Comparison of ENCODE assay signal across 13 cellular contexts in the genomic region with DNA sequence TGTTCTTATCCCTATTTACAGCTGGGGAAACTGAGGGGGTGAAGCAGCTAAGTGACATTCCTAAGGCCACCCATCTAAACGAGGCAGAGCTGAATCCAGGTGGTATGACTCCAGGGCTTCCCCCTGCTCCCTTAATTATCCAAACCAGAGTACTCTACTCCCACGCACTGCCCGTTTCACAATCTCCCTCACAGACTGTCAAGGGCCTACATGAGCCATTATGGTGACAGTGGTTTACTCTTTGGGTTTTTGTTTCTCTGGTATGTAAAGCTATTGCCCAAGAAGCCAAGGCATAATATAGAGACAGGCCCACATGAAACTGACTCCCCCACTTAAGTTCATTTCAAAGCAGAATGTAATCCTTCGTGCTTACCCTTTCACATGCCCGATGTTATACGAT.
"Had no signal": no experiment of that assay in that cellular context is flagged by ENCODE, and none has a peak within 500 bp of the region (broad histone marks: within the 10 kb centered on the region; RNA-seq: fewer than 3 reads in every experiment).

No MANE protein-coding gene starts in this region.

- H3K4me2 ChIP-seq: hepatocyte had no signal

- H3K27me3 ChIP-seq: brain microvascular endothelial cell, hepatocyte, sigmoid colon, upper lobe of left lung had no signal

- H2AFZ ChIP-seq: hepatocyte had no signal

- H3K36me3 ChIP-seq: brain microvascular endothelial cell, sigmoid colon, upper lobe of left lung had no signal

- H3K27ac ChIP-seq: brain microvascular endothelial cell, hepatocyte, sigmoid colon, upper lobe of left lung had no signal

- H3K4me3 ChIP-seq: hepatocyte, sigmoid colon, upper lobe of left lung had no signal

- ATAC-seq: activated CD8-positive, alpha-beta memory T cell treated with anti-CD3 and anti-CD28 coated beads, Interleukin-2, amount 10 ng/mL, durations not matched to agents 7 days and 5 days; activated naive CD4-positive, alpha-beta T cell treated with anti-CD3 and anti-CD28 coated beads, Interleukin-2, amount 50 U/mL, for 72 hours; activated T-cell treated with anti-CD3 and anti-CD28 coated beads, Interleukin-2, amount 50 U/mL, for 4 hours had no signal

- H3K9me3 ChIP-seq: sigmoid colon, upper lobe of left lung had no signal

- DNase-seq: activated CD4-positive, alpha-beta T cell treated with anti-CD3 and anti-CD28 coated beads for 1 hour; activated CD4-positive, alpha-beta T cell treated with anti-CD3 and anti-CD28 coated beads, Interleukin-2, amount 50 U/mL, for 48 hours; activated CD8-positive, alpha-beta memory T cell treated with anti-CD3 and anti-CD28 coated beads, Interleukin-2, amount 10 ng/mL, durations not matched to agents 7 days and 5 days; activated effector memory CD4-positive, alpha-beta T cell treated with anti-CD3 and anti-CD28 coated beads, Interleukin-2, amount 50 U/mL, for 16 hours; activated T-cell treated with anti-CD3 and anti-CD28 coated beads, Interleukin-2, amount 50 U/mL, for 4 hours; amniotic stem cell; brain microvascular endothelial cell; sigmoid colon; stimulated activated CD4-positive, alpha-beta T cell treated with anti-CD3 and anti-CD28 coated beads, Interleukin-4, amount 100 ng/mL, for 1 hour; stimulated activated CD8-positive, alpha-beta memory T cell treated with anti-CD3 and anti-CD28 coated beads, Interleukin-4, amount 100 ng/mL, for 48 hours; upper lobe of left lung had no signal

- H3K4me1 ChIP-seq: upper lobe of left lung had no signal
